Comparison of ENCODE assay signal across 8 cellular contexts in genomic region chr3:19717736-19718135, GRCh38.
"Had no signal": no experiment of that assay in that cellular context is flagged by ENCODE, and none has a peak within 500 bp of the region (broad histone marks: within the 10 kb centered on the region; RNA-seq: fewer than 3 reads in every experiment).

No MANE protein-coding gene starts in this region.

- H3K27ac Mint-ChIP-seq: GM23338, H9, IgD-negative memory B cell had no signal

- H3K4me3 ChIP-seq: GM23338 had no signal

- DNase-seq: H9, HCEC 1CT, KBM-7 had no signal

- FAIRE-seq: H1, H54, HepG2 had no signal

- H3K27me3 Mint-ChIP-seq: IgD-negative memory B cell had no signal

- ATAC-seq: GM23338, HepG2 had no signal

- H3K4me1 Mint-ChIP-seq: GM23338, H9, IgD-negative memory B cell had no signal

- H3K4me3 Mint-ChIP-seq: GM23338, H9, IgD-negative memory B cell had no signal
